In the genomic region with DNA sequence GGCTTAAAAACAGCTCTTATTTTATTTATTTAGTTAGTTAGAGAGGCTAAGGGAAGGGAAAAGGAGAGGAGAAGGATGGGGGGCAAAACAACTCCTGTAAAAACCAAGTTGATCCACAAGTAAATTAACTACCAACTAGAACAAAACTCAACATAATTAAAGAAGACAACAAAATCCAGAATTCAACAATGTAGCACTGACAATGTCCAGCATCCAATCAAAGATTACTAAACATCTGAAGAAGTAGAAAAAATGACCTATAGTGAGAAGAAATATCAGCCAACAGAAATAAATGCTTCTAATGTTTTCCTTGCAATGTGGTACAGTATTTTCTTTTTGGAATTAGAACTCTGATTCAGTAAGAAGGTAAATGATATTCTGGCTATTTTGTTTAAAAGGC, we compare ENCODE assay signal across 1 cellular context.
"Had no signal": no experiment of that assay in that cellular context is flagged by ENCODE, and none has a peak within 500 bp of the region (broad histone marks: within the 10 kb centered on the region; RNA-seq: fewer than 3 reads in every experiment).

No MANE protein-coding gene starts in this region.

- ATAC-seq: GM12878 had no signal

- H3K4me3 ChIP-seq: GM12878 had no signal
